In the genomic region with DNA sequence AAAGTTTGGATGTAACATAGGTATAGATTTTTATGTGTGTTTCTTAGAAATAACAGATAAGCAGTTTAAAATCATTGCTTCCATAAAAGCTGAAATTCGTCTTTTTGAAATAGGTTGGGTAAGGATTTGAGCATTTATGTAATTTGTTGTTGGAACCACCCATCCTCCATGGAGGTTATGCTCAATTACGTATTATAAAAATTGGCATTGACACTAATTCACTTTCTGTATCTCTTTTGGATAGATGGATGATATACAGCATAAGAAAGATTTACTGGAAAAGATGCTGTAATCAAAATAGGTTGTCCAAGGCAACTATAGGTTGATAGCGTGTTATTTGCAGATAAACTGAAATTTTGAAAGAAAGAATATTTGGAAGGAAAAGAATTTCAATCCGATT, we compare ENCODE assay signal across 20 cellular contexts.
A peak's percentile ranks its signal among the peaks of the same experiment; 100 is the strongest.
DNase-seq lines count a peak whose midpoint lies in the region; ATAC-seq lines count a peak whose summit lies in the region.
"Had no signal": no experiment of that assay in that cellular context is flagged by ENCODE, and none has a peak within 500 bp of the region (broad histone marks: within the 10 kb centered on the region; RNA-seq: fewer than 3 reads in every experiment).

No MANE protein-coding gene starts in this region.

- ATAC-seq in stimulated activated naive CD8-positive, alpha-beta T cell treated with anti-CD3 and anti-CD28 coated beads, Interleukin-15, Interleukin-2, amounts not matched to agents 100 U/mL and 50 U/mL, for 24 hours: no peak
- no peak for ATAC-seq in activated T-helper 17 cell treated with anti-CD3 and anti-CD28 coated beads, Interleukin-2, amount 50 U/mL, for 72 hours (replicated peaks)

- no peaks in the 10 kb centered on the region for H3K27me3 Mint-ChIP-seq in activated CD4-positive, alpha-beta T cell treated with anti-CD3 and anti-CD28 coated beads, Interleukin-2, amount 10 ng/mL, durations not matched to agents 24 days and 14 days
- no peaks in the 10 kb centered on the region for H3K27me3 Mint-ChIP-seq in stimulated activated naive CD8-positive, alpha-beta T cell treated with anti-CD3 and anti-CD28 coated beads, Interleukin-15, Interleukin-2, amounts not matched to agents 100 ng/mL and 50 ng/mL, for 24 hours
- H3K27me3 Mint-ChIP-seq in activated T-helper 17 cell treated with anti-CD3 and anti-CD28 coated beads, Interleukin-2, amount 50 U/mL, for 72 hours: no peaks in the 10 kb centered on the region

- peaks cover 65% of the 10 kb centered on the region for H3K4me1 Mint-ChIP-seq in activated CD4-positive, alpha-beta T cell treated with anti-CD3 and anti-CD28 coated beads, Interleukin-2, amount 10 ng/mL, durations not matched to agents 24 days and 14 days
- H3K4me1 Mint-ChIP-seq in stimulated activated naive CD8-positive, alpha-beta T cell treated with anti-CD3 and anti-CD28 coated beads, Interleukin-15, Interleukin-2, amounts not matched to agents 100 ng/mL and 50 ng/mL, for 24 hours (ENCODE audit: low read depth): peaks cover 72% of the 10 kb centered on the region
- H3K4me1 Mint-ChIP-seq in activated T-helper 17 cell treated with anti-CD3 and anti-CD28 coated beads, Interleukin-2, amount 50 U/mL, for 72 hours: peaks cover 30% of the 10 kb centered on the region
- H3K4me1 Mint-ChIP-seq: B cell had no signal

- H3K27ac Mint-ChIP-seq in activated CD4-positive, alpha-beta T cell treated with anti-CD3 and anti-CD28 coated beads, Interleukin-2, amount 10 ng/mL, durations not matched to agents 24 days and 14 days: peak overlapping the region; percentile 8
- peak overlapping the region; percentile 14 for H3K27ac Mint-ChIP-seq in stimulated activated naive CD8-positive, alpha-beta T cell treated with anti-CD3 and anti-CD28 coated beads, Interleukin-15, Interleukin-2, amounts not matched to agents 100 ng/mL and 50 ng/mL, for 24 hours
- H3K27ac Mint-ChIP-seq in activated T-helper 17 cell treated with anti-CD3 and anti-CD28 coated beads, Interleukin-2, amount 50 U/mL, for 72 hours: no peak overlapping the region
- H3K27ac Mint-ChIP-seq: B cell had no signal

- H3K9me3 Mint-ChIP-seq in activated CD4-positive, alpha-beta T cell treated with anti-CD3 and anti-CD28 coated beads, Interleukin-2, amount 10 ng/mL, durations not matched to agents 24 days and 14 days: no peaks in the 10 kb centered on the region
- no peaks in the 10 kb centered on the region for H3K9me3 Mint-ChIP-seq in stimulated activated naive CD8-positive, alpha-beta T cell treated with anti-CD3 and anti-CD28 coated beads, Interleukin-15, Interleukin-2, amounts not matched to agents 100 ng/mL and 50 ng/mL, for 24 hours
- H3K9me3 Mint-ChIP-seq in activated T-helper 17 cell treated with anti-CD3 and anti-CD28 coated beads, Interleukin-2, amount 50 U/mL, for 72 hours: no peaks in the 10 kb centered on the region
- H3K9me3 Mint-ChIP-seq: H9 had no signal

- H3K4me3 Mint-ChIP-seq in activated CD4-positive, alpha-beta T cell treated with anti-CD3 and anti-CD28 coated beads, Interleukin-2, amount 10 ng/mL, durations not matched to agents 24 days and 14 days: no peak overlapping the region
- no peak overlapping the region for H3K4me3 Mint-ChIP-seq in stimulated activated naive CD8-positive, alpha-beta T cell treated with anti-CD3 and anti-CD28 coated beads, Interleukin-15, Interleukin-2, amounts not matched to agents 100 ng/mL and 50 ng/mL, for 24 hours
- H3K4me3 Mint-ChIP-seq in activated T-helper 17 cell treated with anti-CD3 and anti-CD28 coated beads, Interleukin-2, amount 50 U/mL, for 72 hours: peak overlapping the region; percentile 91
- H3K4me3 Mint-ChIP-seq: B cell had no signal

- intact Hi-C loops in activated CD4-positive, alpha-beta T cell treated with anti-CD3 and anti-CD28 coated beads, Interleukin-2, amount 10 ng/mL, durations not matched to agents 24 days and 14 days (cut with micrococcal nuclease): no loop called here

- H3K36me3 Mint-ChIP-seq in activated CD4-positive, alpha-beta T cell treated with anti-CD3 and anti-CD28 coated beads, Interleukin-2, amount 10 ng/mL, durations not matched to agents 24 days and 14 days (ENCODE audit: low read depth): peaks cover 8% of the 10 kb centered on the region
- peaks cover 20% of the 10 kb centered on the region for H3K36me3 Mint-ChIP-seq in stimulated activated naive CD8-positive, alpha-beta T cell treated with anti-CD3 and anti-CD28 coated beads, Interleukin-15, Interleukin-2, amounts not matched to agents 100 ng/mL and 50 ng/mL, for 24 hours (ENCODE audit: low read depth)
- H3K36me3 Mint-ChIP-seq in activated T-helper 17 cell treated with anti-CD3 and anti-CD28 coated beads, Interleukin-2, amount 50 U/mL, for 72 hours (ENCODE audit: low read depth): no peaks in the 10 kb centered on the region

- no peak for DNase-seq in activated CD4-positive, alpha-beta T cell treated with anti-CD3 and anti-CD28 coated beads, Interleukin-2, amount 10 ng/mL, durations not matched to agents 24 days and 14 days
- DNase-seq in activated CD4-positive, alpha-beta T cell treated with anti-CD3 and anti-CD28 coated beads for 4 hours: no peak
- DNase-seq in stimulated activated naive CD8-positive, alpha-beta T cell treated with anti-CD3 and anti-CD28 coated beads, Interleukin-15, Interleukin-2, amounts not matched to agents 100 U/mL and 50 U/mL, for 24 hours: no peak
- DNase-seq in NCI-H1436 (lab: John Stamatoyannopoulos, UW): no peak
- no peak for DNase-seq in activated gamma-delta T cell treated with Interleukin-2 at 50 U/mL for 16 hours
- no peak for DNase-seq in NCI-H2107 treated with DMSO at 0.1 percent for 48 hours (lab: John Stamatoyannopoulos, UW; ENCODE audit: unreplicated experiment)
- DNase-seq: COR-L47, DMS 273 treated with DMSO at 0.1 percent for 48 hours, GDM1, H9, KG1, MV-4-11, NCI-H187, NCI-H2107, NCI-H2227 treated with DMSO at 0.1 percent for 48 hours, NCI-H510A treated with DMSO at 0.1 percent for 48 hours, NCI-H774 had no signal
